10 cellular contexts compared by ENCODE assay signal in genomic region chr17:75774988-75775668, GRCh38. TPM values are rescaled to one million over a fixed set of nuclear protein-coding genes. Genes with fewer than 3 reads are reported as not detected.
DNase-seq lines count a peak whose midpoint lies in the region; ATAC-seq and TF ChIP-seq lines count a peak whose summit lies in the region.
"Had no signal": no experiment of that assay in that cellular context is flagged by ENCODE, and none has a peak within 500 bp of the region (broad histone marks: within the 10 kb centered on the region; RNA-seq: fewer than 3 reads in every experiment).

No MANE protein-coding gene starts in this region.

- peak; percentile 66 for DNase-seq in activated CD8-positive, alpha-beta memory T cell treated with anti-CD3 and anti-CD28 coated beads, Interleukin-2, amount 50 U/mL, for 48 hours
- no peak for DNase-seq in activated CD8-positive, alpha-beta memory T cell treated with anti-CD3 and anti-CD28 coated beads, Interleukin-2, amount 50 U/mL, for 4 hours
- DNase-seq in WTC11 (ENCODE audit: low spot score) (no peak), right cardiac atrium (no peak), stomach (no peak), HuH-7 (ENCODE audit: low spot score) (no peak), HPDE6-E6E7 (ENCODE audit: extremely low spot score) (no peak)
- DNase-seq: central memory CD4-positive, alpha-beta T cell had no signal

- 0 out of 2 replicates have a peak, but pooled peaks have one; percentile 1 for ATAC-seq in WTC11
- ATAC-seq in right cardiac atrium: no peak
- ATAC-seq in GM21381 (IDR thresholded peaks at IDR 0.05; ENCODE audit: unreplicated experiment): no peak

- TF ChIP-seq POLR2A in stomach (IDR thresholded peaks at IDR 0.05): peak in 1 of 4 donors; percentile 5

- no peak for TF ChIP-seq EP300 in stomach (IDR thresholded peaks at IDR 0.05)

- H3K4me1 ChIP-seq in right cardiac atrium (ENCODE audit: control insufficient read depth, insufficient read depth, low read length) (peaks cover 3% of the 10 kb centered on the region), stomach (peaks cover 22 to 53% (median 35%) of the 10 kb centered on the region in 4 donors)

- WGBS in right cardiac atrium: 56% methylated on average over 6 of the region's 6 CpGs
- WGBS in stomach, 5 donors: 53 to 63% (median 54%) methylated on average over 6 of the region's 6 CpGs

- H3K27ac Mint-ChIP-seq in WTC11: peak overlapping the region; percentile 76; the same call in 1 of the 2 replicates

- TF ChIP-seq CTCF in WTC11 (IDR thresholded peaks at IDR 0.05) (no peak), stomach (IDR thresholded peaks at IDR 0.05) (no peak)

- H3K27ac ChIP-seq in right cardiac atrium (ENCODE audit: low read length) (peak overlapping the region; percentile 13), stomach (peak overlapping the region in 3 of 5 donors; percentile 98 to 99 (median 99))

- peaks cover 28% of the 10 kb centered on the region for H3K36me3 Mint-ChIP-seq in WTC11

- H3K4me3 Mint-ChIP-seq in WTC11: no peak overlapping the region

- H3K27me3 ChIP-seq in right cardiac atrium (ENCODE audit: control insufficient read depth, insufficient read depth) (no peaks in the 10 kb centered on the region), stomach (no peaks in the 10 kb centered on the region)
- H3K27me3 ChIP-seq: tibial artery had no signal

- peaks cover 19 to 51% (median 48%) of the 10 kb centered on the region in 4 donors for H3K36me3 ChIP-seq in stomach

- H3K27me3 Mint-ChIP-seq in WTC11 (ENCODE audit: low read depth): peaks cover 4% of the 10 kb centered on the region

- H3K9me3 ChIP-seq in right cardiac atrium (ENCODE audit: control insufficient read depth, low read length) (no peaks in the 10 kb centered on the region), stomach (no peaks in the 10 kb centered on the region)
- H3K9me3 ChIP-seq: tibial artery had no signal

- POLR2A ChIA-PET in WTC11 (lab: Charles Lee): interaction anchor here (0.6 to 4.0 kb wide), 7 partner anchors 9 to 143 kb away, joined by 3 to 22 read pairs (median 4); partner anchors contain the start of gene GALK1

- intact Hi-C loops in right cardiac atrium (cut with DNase I): no loop called here
- intact Hi-C loops in stomach (cut with DNase I; ENCODE audit: low total_unique reads): no loop called here

- peaks cover 42% of the 10 kb centered on the region for H3K4me1 Mint-ChIP-seq in WTC11

- no peaks in the 10 kb centered on the region for H3K9me3 Mint-ChIP-seq in WTC11

- H3K4me3 ChIP-seq in right cardiac atrium (ENCODE audit: low read length) (no peak overlapping the region), stomach (peak overlapping the region in 1 of 4 donors; percentile 94)

- CTCF ChIA-PET in WTC11 (lab: Charles Lee): interaction anchor here (1.0 to 7.8 kb wide), 10 partner anchors 8 to 58 kb away, joined by 3 to 72 read pairs (median 4); partner anchors contain the start of gene GALK1

TF ChIP-seq in WTC11, 78 proteins besides CTCF, POLR2A, EP300 and RAD21 (continues in another document):
- TF ChIP-seq FOXP1 (CRISPR knock-in tag; IDR thresholded peaks at IDR 0.05; ENCODE audit: borderline replicate concordance) (no peak), CREB1 (CRISPR knock-in tag; IDR thresholded peaks at IDR 0.05) (no peak), RORB (CRISPR knock-in tag; IDR thresholded peaks at IDR 0.05) (no peak), RELA (CRISPR knock-in tag; IDR thresholded peaks at IDR 0.05; ENCODE audit: borderline replicate concordance) (no peak), ZNF671 (CRISPR knock-in tag; IDR thresholded peaks at IDR 0.05) (peak; percentile 54; the same call in 1 of the 2 replicates), ARID4B (CRISPR knock-in tag; IDR thresholded peaks at IDR 0.05; ENCODE audit: borderline replicate concordance) (no peak), FOXP4 (CRISPR knock-in tag; IDR thresholded peaks at IDR 0.05) (no peak), E2F1 (CRISPR knock-in tag; IDR thresholded peaks at IDR 0.05) (no peak), ERG (CRISPR knock-in tag; IDR thresholded peaks at IDR 0.05) (no peak), EMX1 (CRISPR knock-in tag; IDR thresholded peaks at IDR 0.05) (peak; percentile 86), GRHL2 (CRISPR knock-in tag; IDR thresholded peaks at IDR 0.05; ENCODE audit: insufficient replicate concordance, severe bottlenecking) (no peak), ZNF416 (CRISPR knock-in tag; IDR thresholded peaks at IDR 0.05) (peak; percentile 71; the same call in 1 of the 2 replicates), ZNF138 (CRISPR knock-in tag; conservative IDR thresholded peaks at IDR 0.05) (no peak)

RNA-seq across cellular contexts. Expression of gene UNK, which starts 9.5 kb away (rescaled TPM):
- total RNA-seq in WTC11 (2021) (35.0 to 37.8 TPM (median 35.4 TPM) in 3 replicates), right cardiac atrium (10 to 100 TPM; 18.2 to 22.5 (median 19.9) TPM), stomach (100 to 1,000 TPM in 1 of 5 donors, 10 to 100 TPM in 3, 1 to 10 TPM in 1; 3.5 to 102 (median 33.0) TPM)
- polyA plus RNA-seq in right cardiac atrium (20.8 TPM), stomach (10 to 100 TPM; 13.5 to 17.3 (median 15.1) TPM)

RNA-seq across cellular contexts. Expression of gene GALK1, which starts 10.1 kb away (rescaled TPM):
- 42.2 to 49.9 TPM (median 49.4 TPM) in 3 replicates for total RNA-seq in WTC11 (2021)
- total RNA-seq in right cardiac atrium: 10 to 100 TPM; 15.9 to 19.5 (median 17.3) TPM
- 22.6 TPM for polyA plus RNA-seq in right cardiac atrium
- total RNA-seq in stomach: 10 to 100 TPM in 4 of 5 donors, 1 to 10 TPM in 1; 7.6 to 57.1 (median 27.5) TPM
- 10 to 100 TPM; 32.7 to 41.0 (median 40.6) TPM for polyA plus RNA-seq in stomach

RNA-seq across cellular contexts. Expression of gene ITGB4, which starts 53.9 kb away (rescaled TPM):
- total RNA-seq in WTC11 (2021): 9.5 to 11.2 TPM (median 10.6 TPM) in 3 replicates
- total RNA-seq in right cardiac atrium: 10 to 100 TPM; 19.9 to 29.7 (median 23.6) TPM
- polyA plus RNA-seq in right cardiac atrium: 12.7 TPM
- total RNA-seq in stomach: 100 to 1,000 TPM in 4 of 5 donors, 10 to 100 TPM in 1; 66.8 to 137 (median 132) TPM
- polyA plus RNA-seq in stomach: 10 to 100 TPM; 33.6 to 66.1 (median 60.3) TPM
